12 cellular contexts compared by ENCODE assay signal in genomic region chrX:18887821-18888205, GRCh38.
DNase-seq lines count a peak whose midpoint lies in the region; ATAC-seq and TF ChIP-seq lines count a peak whose summit lies in the region.
"Had no signal": no experiment of that assay in that cellular context is flagged by ENCODE, and none has a peak within 500 bp of the region (broad histone marks: within the 10 kb centered on the region; RNA-seq: fewer than 3 reads in every experiment).

No MANE protein-coding gene starts in this region.

- H3K27me3 Mint-ChIP-seq in effector memory CD8-positive, alpha-beta T cell, result no peaks in the 10 kb centered on the region
- peaks cover 16% of the 10 kb centered on the region for H3K27me3 Mint-ChIP-seq in neural crest cell (ENCODE audit: low read depth)
- H3K27me3 Mint-ChIP-seq: activated CD4-positive, alpha-beta memory T cell treated with anti-CD3 and anti-CD28 coated beads for 36 hours had no signal

- TF ChIP-seq CTCF in neural crest cell (conservative IDR thresholded peaks at IDR 0.05) (no peak), uterus (IDR thresholded peaks at IDR 0.05) (no peak)

- peak overlapping the region; percentile 92 to 96 for H3K27ac Mint-ChIP-seq in effector memory CD8-positive, alpha-beta T cell
- no peak overlapping the region for H3K27ac Mint-ChIP-seq in neural crest cell (ENCODE audit: unreplicated experiment)
- H3K27ac Mint-ChIP-seq: activated CD4-positive, alpha-beta memory T cell treated with anti-CD3 and anti-CD28 coated beads for 36 hours; T-helper 1 cell treated with Interleukin-12 subunit alpha and Interleukin-12 subunit beta and Interleukin-4 antibody, amounts not matched to agents 30 μg/mL and 1 μg/mL, for 36 hours had no signal

- no peak for TF ChIP-seq POLR2A in uterus (IDR thresholded peaks at IDR 0.05)
- TF ChIP-seq POLR2A in erythroblast (IDR thresholded peaks at IDR 0.05; ENCODE audit: low read length), result no peak

- WGBS in right cardiac atrium, result 15% methylated on average over 6 of the region's 6 CpGs

- peaks cover 3% of the 10 kb centered on the region for H3K4me1 ChIP-seq in right cardiac atrium (ENCODE audit: control insufficient read depth, insufficient read depth, low read length)
- H3K4me1 ChIP-seq in uterus, result no peaks in the 10 kb centered on the region

- H3K9me3 Mint-ChIP-seq in effector memory CD8-positive, alpha-beta T cell, result no peaks in the 10 kb centered on the region
- no peaks in the 10 kb centered on the region for H3K9me3 Mint-ChIP-seq in neural crest cell
- H3K9me3 Mint-ChIP-seq: activated CD4-positive, alpha-beta memory T cell treated with anti-CD3 and anti-CD28 coated beads for 36 hours; T-helper 1 cell treated with Interleukin-12 subunit alpha and Interleukin-12 subunit beta and Interleukin-4 antibody, amounts not matched to agents 30 μg/mL and 1 μg/mL, for 36 hours had no signal

- intact Hi-C loops in right cardiac atrium (cut with DNase I) (loop anchor here in 3 of 4 donors (10.0 kb wide), 2 partner anchors 213 to 473 kb away; partner anchors contain the start of gene RS1 (in 2 of the 3)), cardiac septum (cut with DNase I) (loop anchor here (5.0 kb wide), 1 partner anchor 216 kb away; the partner anchor contains the start of gene RS1), uterus (cut with DNase I; ENCODE audit: low total_unique reads) (no loop called here)

- H3K36me3 Mint-ChIP-seq in effector memory CD8-positive, alpha-beta T cell (ENCODE audit: insufficient read depth), result peaks cover 3% of the 10 kb centered on the region
- peaks cover 2% of the 10 kb centered on the region for H3K36me3 Mint-ChIP-seq in neural crest cell (ENCODE audit: low read depth)
- H3K36me3 Mint-ChIP-seq: activated CD4-positive, alpha-beta memory T cell treated with anti-CD3 and anti-CD28 coated beads for 36 hours had no signal

- H3K4me1 Mint-ChIP-seq in effector memory CD8-positive, alpha-beta T cell (ENCODE audit: low read depth in 2 of 2), result peaks cover 16 to 24% of the 10 kb centered on the region in 2 donors
- peaks cover 15% of the 10 kb centered on the region for H3K4me1 Mint-ChIP-seq in neural crest cell

- H3K4me3 ChIP-seq in right cardiac atrium (ENCODE audit: low read length) (no peak overlapping the region), uterus (no peak overlapping the region)
- H3K4me3 ChIP-seq: testis had no signal

- H3K36me3 ChIP-seq in uterus, result no peaks in the 10 kb centered on the region

- H3K9me3 ChIP-seq in right cardiac atrium (ENCODE audit: control insufficient read depth, low read length) (no peaks in the 10 kb centered on the region), uterus (no peaks in the 10 kb centered on the region)
- H3K9me3 ChIP-seq: testis had no signal

- peak overlapping the region in 1 of 2 donors; percentile 33 for H3K4me3 Mint-ChIP-seq in effector memory CD8-positive, alpha-beta T cell
- H3K4me3 Mint-ChIP-seq in neural crest cell, result peak overlapping the region; percentile 56
- H3K4me3 Mint-ChIP-seq: activated CD4-positive, alpha-beta memory T cell treated with anti-CD3 and anti-CD28 coated beads for 36 hours had no signal

- no peak for ATAC-seq in right cardiac atrium
- no peak for ATAC-seq in effector memory CD8-positive, alpha-beta T cell (replicated peaks)

- no peak for DNase-seq in right cardiac atrium
- no peak for DNase-seq in cardiac septum (ENCODE audit: low spot score)
- no peak for DNase-seq in effector memory CD8-positive, alpha-beta T cell
- no peak for DNase-seq in neural crest cell (ENCODE audit: low read depth, low spot score)
- DNase-seq in uterus, result no peak
- no peak for DNase-seq in C1 segment of cervical spinal cord (lab: John Stamatoyannopoulos, UW)
- DNase-seq in erythroblast (lab: John Stamatoyannopoulos, UW), result no peak
- DNase-seq in T-helper 9 cell, result no peak
- DNase-seq: activated CD4-positive, alpha-beta memory T cell treated with anti-CD3 and anti-CD28 coated beads for 36 hours; NCI-H1105; testis had no signal

- no peaks in the 10 kb centered on the region for H3K27me3 ChIP-seq in right cardiac atrium (ENCODE audit: control insufficient read depth, insufficient read depth)
- no peaks in the 10 kb centered on the region for H3K27me3 ChIP-seq in uterus
- H3K27me3 ChIP-seq: testis had no signal

- H3K27ac ChIP-seq in right cardiac atrium (ENCODE audit: low read length), result peak overlapping the region; percentile 81
- H3K27ac ChIP-seq in uterus, result peak overlapping the region; percentile 52 to 73
